21 cellular contexts compared by ENCODE assay signal in the genomic region with DNA sequence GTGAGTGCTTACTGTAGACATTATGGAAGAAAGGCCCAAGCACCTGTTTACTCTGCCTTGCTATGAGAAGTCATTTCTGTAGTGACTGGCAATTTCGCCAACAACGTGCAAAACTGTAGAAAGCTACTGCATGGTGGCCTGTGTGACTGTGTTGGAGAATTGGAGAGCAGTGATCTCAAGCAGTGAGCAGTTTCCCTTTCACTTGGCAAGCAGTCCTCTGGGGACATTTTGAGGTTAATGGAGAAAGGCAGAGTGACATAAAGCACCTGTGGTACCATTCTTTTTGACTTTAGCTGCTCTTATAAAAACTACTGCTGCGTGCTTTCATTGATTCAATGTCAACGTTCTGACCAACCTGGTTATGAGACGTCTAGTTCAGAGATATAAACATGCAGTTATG.
"Had no signal": no experiment of that assay in that cellular context is flagged by ENCODE, and none has a peak within 500 bp of the region (broad histone marks: within the 10 kb centered on the region; RNA-seq: fewer than 3 reads in every experiment).

No MANE protein-coding gene starts in this region.

- H3K9ac ChIP-seq: parathyroid adenoma had no signal

- H3K79me2 ChIP-seq: hepatocyte, parathyroid adenoma had no signal

- H3K27ac ChIP-seq: body of pancreas, dorsolateral prefrontal cortex, hepatocyte, lower lobe of right lung, parathyroid adenoma, spleen had no signal

- H3K9me3 ChIP-seq: body of pancreas, lower lobe of right lung, spleen, tibial artery had no signal

- H3K4me3 ChIP-seq: body of pancreas, dorsolateral prefrontal cortex, hepatocyte, lower lobe of right lung, spleen, tibial artery had no signal

- H3K36me3 ChIP-seq: lower lobe of right lung, spleen, tibial artery had no signal

- H3K4me1 ChIP-seq: body of pancreas, lower lobe of right lung, parathyroid adenoma, spleen had no signal

- ATAC-seq: activated CD8-positive, alpha-beta T cell treated with anti-CD3 and anti-CD28 coated beads for 36 hours; activated T-helper 17 cell treated with anti-CD3 and anti-CD28 coated beads, Interleukin-2, amount 50 U/mL, for 72 hours; body of pancreas; left colon; lower lobe of right lung; stimulated activated naive CD8-positive, alpha-beta T cell treated with anti-CD3 and anti-CD28 coated beads, Interleukin-15, Interleukin-2, amounts not matched to agents 100 U/mL and 50 U/mL, for 24 hours had no signal

- DNase-seq: activated CD4-positive, alpha-beta T cell treated with anti-CD3 and anti-CD28 coated beads, Interleukin-2, amount 10 ng/mL, durations not matched to agents 24 days and 14 days; activated CD8-positive, alpha-beta T cell treated with anti-CD3 and anti-CD28 coated beads for 36 hours; activated naive CD4-positive, alpha-beta T cell; activated naive CD8-positive, alpha-beta T cell treated with anti-CD3 and anti-CD28 coated beads for 36 hours; activated T-cell treated with anti-CD3 and anti-CD28 coated beads, Interleukin-2, amount 50 U/mL, for 1 hour; amygdala; body of pancreas; caudate nucleus; dorsolateral prefrontal cortex; foreskin fibroblast; left colon; lower lobe of right lung; spleen; stimulated activated CD8-positive, alpha-beta memory T cell treated with anti-CD3 and anti-CD28 coated beads, Interleukin-4, amount 100 ng/mL, for 48 hours; stimulated activated naive CD8-positive, alpha-beta T cell treated with anti-CD3 and anti-CD28 coated beads, Interleukin-15, Interleukin-2, amounts not matched to agents 100 U/mL and 50 U/mL, for 24 hours; substantia nigra; T1000; tibial artery had no signal

- H3K4me2 ChIP-seq: hepatocyte had no signal

- H2AFZ ChIP-seq: hepatocyte, parathyroid adenoma had no signal

- H3K27me3 ChIP-seq: body of pancreas, dorsolateral prefrontal cortex, hepatocyte, spleen, tibial artery had no signal
